Comparison of ENCODE assay signal across 8 cellular contexts in genomic region chr11:75342966-75343870, GRCh38. TPM values are rescaled to one million over a fixed set of nuclear protein-coding genes. Genes with fewer than 3 reads are reported as not detected.
A peak's percentile ranks its signal among the peaks of the same experiment; 100 is the strongest.
DNase-seq lines count a peak whose midpoint lies in the region; ATAC-seq and TF ChIP-seq lines count a peak whose summit lies in the region.

No MANE protein-coding gene starts in this region.

- H2BK20ac ChIP-seq in IMR-90 (ENCODE audit: low read depth, low read length) = no peak overlapping the region

- H3K4me2 ChIP-seq in BLaER1 = peak overlapping the region; percentile 93
- no peak overlapping the region for H3K4me2 ChIP-seq in IMR-90 (ENCODE audit: low read depth, low read length)

- peak overlapping the region; percentile 25 for H2AFZ ChIP-seq in IMR-90 (replicated peaks; ENCODE audit: low read length, poor library complexity)

- peak overlapping the region; percentile 96 for H3K27ac ChIP-seq in BLaER1
- no peak overlapping the region for H3K27ac ChIP-seq in IMR-90 (ENCODE audit: insufficient read depth, low read length)
- H3K27ac ChIP-seq in WERI-Rb-1 = peak overlapping the region; percentile 68
- H3K27ac ChIP-seq in right lobe of liver = peak overlapping the region; percentile 41 to 88 (median 77)

- H3K27me3 ChIP-seq in BLaER1 = no peaks in the 10 kb centered on the region
- no peaks in the 10 kb centered on the region for H3K27me3 ChIP-seq in IMR-90 (ENCODE audit: control insufficient read depth, insufficient read depth, low read length)
- H3K27me3 ChIP-seq in WERI-Rb-1 (ENCODE audit: insufficient read depth, low read depth, severe bottlenecking) = no peaks in the 10 kb centered on the region
- no peaks in the 10 kb centered on the region for H3K27me3 ChIP-seq in right lobe of liver

- ATAC-seq in IMR-90 (ENCODE audit: low read depth) = no peak
- peak; percentile 59 to 75 (median 72) for ATAC-seq in right lobe of liver
- ATAC-seq in GM19328 (IDR thresholded peaks at IDR 0.05; ENCODE audit: unreplicated experiment) = no peak
- no peak for ATAC-seq in GM18511 (IDR thresholded peaks at IDR 0.05; ENCODE audit: unreplicated experiment)
- ATAC-seq in HG02981 (IDR thresholded peaks at IDR 0.05; ENCODE audit: unreplicated experiment) = no peak

- no TSS peak for BruUV-seq in IMR-90 (replicated peaks; lab: Mats Ljungman, UMichigan)

- H3K9ac ChIP-seq in BLaER1 = peak overlapping the region; percentile 59; the same call in 1 of the 2 replicates
- H3K9ac ChIP-seq in IMR-90 (ENCODE audit: low read depth, low read length) = no peak overlapping the region

- CTCF ChIA-PET in IMR-90 (lab: Yijun Ruan, JAX) = interaction anchor here (3.3 kb wide), 1 partner anchor 13 kb away, joined by 13 read pairs; no protein-coding TSS in a partner anchor

- TF ChIP-seq POLR2A in IMR-90 (IDR thresholded peaks at IDR 0.05; ENCODE audit: low read depth, low read length) (no peak), right lobe of liver (IDR thresholded peaks at IDR 0.05) (no peak)

- H3K4me1 ChIP-seq in BLaER1 (peaks cover 99% of the 10 kb centered on the region), IMR-90 (ENCODE audit: control insufficient read depth, insufficient read depth, low read length) (peaks cover 50% of the 10 kb centered on the region), right lobe of liver (peaks cover 2 to 84% (median 38%) of the 10 kb centered on the region in 4 donors)

- in situ Hi-C loops in IMR-90 (cut with MboI; ENCODE audit: low sequenced_read_pairs) = no loop called here

- H3K9me3 ChIP-seq in BLaER1 = no peaks in the 10 kb centered on the region
- no peaks in the 10 kb centered on the region for H3K9me3 ChIP-seq in IMR-90 (ENCODE audit: control insufficient read depth, insufficient read depth, low read length)
- no peaks in the 10 kb centered on the region for H3K9me3 ChIP-seq in WERI-Rb-1 (ENCODE audit: severe bottlenecking)
- no peaks in the 10 kb centered on the region for H3K9me3 ChIP-seq in right lobe of liver

- no peak overlapping the region for H3K56ac ChIP-seq in IMR-90 (ENCODE audit: extremely low read depth, insufficient read depth, low read length)

- H4K20me1 ChIP-seq in BLaER1 (peaks cover 6% of the 10 kb centered on the region; the same call in 1 of the 2 replicates), IMR-90 (ENCODE audit: insufficient read depth, low read length) (peaks cover 13% of the 10 kb centered on the region)

- no peak overlapping the region for H4K8ac ChIP-seq in IMR-90 (ENCODE audit: low read depth in 2 of 2, low read length in 2 of 2)

- H3K4me3 ChIP-seq in BLaER1 (peak overlapping the region; percentile 51; the same call in 1 of the 2 replicates), IMR-90 (ENCODE audit: insufficient read depth, low read depth, low read length) (no peak overlapping the region), WERI-Rb-1 (ENCODE audit: low read depth, low read length) (no peak overlapping the region), right lobe of liver (peak overlapping the region in 1 of 3 donors; percentile 37)

- POLR2A ChIA-PET in IMR-90 (lab: Charles Lee; ENCODE audit: unreplicated experiment) = no interaction called here

- H4K5ac ChIP-seq in IMR-90 (ENCODE audit: low read depth, low read length) = no peak overlapping the region

- no peak overlapping the region for H2AK5ac ChIP-seq in IMR-90 (ENCODE audit: low read depth, low read length)

- no peak overlapping the region for H3K18ac ChIP-seq in IMR-90 (ENCODE audit: low read depth, low read length)

- no peak overlapping the region for H2BK120ac ChIP-seq in IMR-90 (ENCODE audit: low read depth, low read length)

- no peak for TF ChIP-seq RAD21 in IMR-90 (IDR thresholded peaks at IDR 0.05; ENCODE audit: low read length)

- H2BK15ac ChIP-seq in IMR-90 (ENCODE audit: low read depth, low read length) = no peak overlapping the region

- H3K4ac ChIP-seq in IMR-90 (ENCODE audit: low read depth, low read length) = no peak overlapping the region

- peaks cover 0 to 13% of the 10 kb centered on the region in 2 experiments; a peak in 2 of 4 replicates for H3K79me1 ChIP-seq in IMR-90 (ENCODE audit: low read depth in 1 of 2, low read length in 2 of 2)

- H3K36me3 ChIP-seq in BLaER1 (0 out of 2 replicates have a peak, but pooled peaks cover 13% of the 10 kb centered on the region), IMR-90 (ENCODE audit: control insufficient read depth, insufficient read depth, low read length) (no peaks in the 10 kb centered on the region), WERI-Rb-1 (peaks cover 3% of the 10 kb centered on the region), right lobe of liver (no peaks in the 10 kb centered on the region)

- no peak overlapping the region; the same call in 1 of the 2 replicates for H4K91ac ChIP-seq in IMR-90 (ENCODE audit: insufficient read depth, low read depth, low read length)

- no peak overlapping the region for H3K14ac ChIP-seq in IMR-90 (replicated peaks; ENCODE audit: low read depth, low read length)

- no peak overlapping the region for H2BK5ac ChIP-seq in IMR-90 (ENCODE audit: low read depth, low read length, poor library complexity, severe bottlenecking)

- TF ChIP-seq CTCF in IMR-90 (conservative IDR thresholded peaks at IDR 0.05; ENCODE audit: low read depth, low read length) (no peak), WERI-Rb-1 (IDR thresholded peaks at IDR 0.05; ENCODE audit: low read depth, low read length) (no peak), right lobe of liver (IDR thresholded peaks at IDR 0.05) (no peak)

- DNase-seq in IMR-90 = peak; percentile 65
- peak; percentile 82 for DNase-seq in WERI-Rb-1
- peak in 2 of 3 donors; percentile 73 to 91 for DNase-seq in right lobe of liver
- DNase-seq in stimulated activated CD4-positive, alpha-beta T cell treated with anti-CD3 and anti-CD28 coated beads, Interleukin-1b, Interleukin-23, amount 100 ng/mL, for 48 hours = no peak

- WGBS in IMR-90 (ENCODE audit: extremely low coverage in 2 of 2, insufficient read length in 1 of 2), 2 experiments = 40% methylated on average over 3 of the region's 12 CpGs; no CpG with 5 or more reads in 1 of the 2 experiments
- WGBS in right lobe of liver (ENCODE audit: insufficient coverage, low coverage, low lambda C conversion rate, missing lambda C conversion rate) = 15% methylated on average over 8 of the region's 12 CpGs

- no peak overlapping the region for H3K23ac ChIP-seq in IMR-90 (ENCODE audit: low read depth, low read length)

- dilution Hi-C loops in IMR-90 (cut with HindIII; ENCODE audit: low sequenced_read_pairs, unreplicated experiment) = no loop called here

- H2AK9ac ChIP-seq in IMR-90 (replicated peaks; ENCODE audit: low read depth, low read length, poor library complexity) = no peak overlapping the region

- intact Hi-C loops in IMR-90 (cut with micrococcal nuclease) = no loop called here
- intact Hi-C loops in right lobe of liver (cut with DNase I) = no loop called here

- peaks cover 32% of the 10 kb centered on the region for H3K9me1 ChIP-seq in IMR-90 (ENCODE audit: insufficient read depth, low read length)

TF ChIP-seq in IMR-90, 13 proteins besides CTCF, POLR2A, EP300 and RAD21:
- TF ChIP-seq NFE2L2 (IDR thresholded peaks at IDR 0.05; ENCODE audit: low read depth, low read length) = no peak
- TF ChIP-seq SMC3 (IDR thresholded peaks at IDR 0.05; ENCODE audit: low read depth, low read length) = no peak
- no peak for TF ChIP-seq FOS (IDR thresholded peaks at IDR 0.05; ENCODE audit: low read depth, low read length)
- TF ChIP-seq RCOR1 (IDR thresholded peaks at IDR 0.05; ENCODE audit: insufficient replicate concordance, low read length) = no peak
- TF ChIP-seq CHD1 (IDR thresholded peaks at IDR 0.05; ENCODE audit: low read depth, low read length) = no peak
- no peak for TF ChIP-seq BHLHE40 (IDR thresholded peaks at IDR 0.05; ENCODE audit: low read depth, low read length)
- no peak for TF ChIP-seq ELK1 (IDR thresholded peaks at IDR 0.05; ENCODE audit: borderline replicate concordance, low read depth, low read length)
- TF ChIP-seq MAFK (IDR thresholded peaks at IDR 0.05; ENCODE audit: low read depth, low read length) = no peak
- TF ChIP-seq RFX5 (IDR thresholded peaks at IDR 0.05; ENCODE audit: low read depth, low read length) = no peak
- no peak for TF ChIP-seq CEBPB (IDR thresholded peaks at IDR 0.05; ENCODE audit: low read depth, low read length)
- no peak for TF ChIP-seq MAZ (IDR thresholded peaks at IDR 0.05; ENCODE audit: borderline replicate concordance, low read depth, low read length)
- no peak for TF ChIP-seq USF2 (IDR thresholded peaks at IDR 0.05; ENCODE audit: low read depth, low read length)
- no peak for TF ChIP-seq MXI1 (IDR thresholded peaks at IDR 0.05; ENCODE audit: borderline replicate concordance, low read depth, low read length)
TF ChIP-seq in IMR-90: peak in this region for 0.

RNA-seq across cellular contexts. Expression of gene ARRB1, which starts 8.2 kb away (rescaled TPM):
- 13.1 and 17.4 TPM in 2 replicates for total RNA-seq in IMR-90 (2012; rRNA removed)
- polyA plus RNA-seq in IMR-90 (2012; rRNA removed) = 11.0 and 11.4 TPM in 2 replicates
- 11.9 and 16.6 TPM in 2 replicates for polyA plus RNA-seq in IMR-90 (2012; cell fraction: cytosol; rRNA removed)
- polyA plus RNA-seq in IMR-90 (2012; cell fraction: nucleus; rRNA removed; ENCODE audit: low replicate concordance) = 9.6 and 12.8 TPM in 2 replicates
- 10 to 100 TPM in 5 of 6 experiments, 1 to 10 TPM in 1; 8.6 to 26.4 (median 24.5) TPM for total RNA-seq in right lobe of liver

RNA-seq across cellular contexts. Expression of gene RPS3, which starts 56.1 kb away (rescaled TPM):
- total RNA-seq in IMR-90 (2012; rRNA removed) (2,360 and 3,444 TPM in 2 replicates), right lobe of liver (100 to 1,000 TPM; 311 to 560 (median 447) TPM)
- 2,477 and 2,872 TPM in 2 replicates for polyA plus RNA-seq in IMR-90 (2012; rRNA removed)
- polyA plus RNA-seq in IMR-90 (2012; cell fraction: cytosol; rRNA removed) = 2,410 and 4,196 TPM in 2 replicates
- polyA plus RNA-seq in IMR-90 (2012; cell fraction: nucleus; rRNA removed; ENCODE audit: low replicate concordance) = 593 and 1,092 TPM in 2 replicates

Comparison
In these comparisons a context has a peak if more than half of its experiments do, and no peak if none do; other contexts are left out.
1. ATAC-seq: peak in right lobe of liver (4 of 4); none in IMR-90 (single experiment), GM19328 (single experiment), GM18511 (single experiment) and HG02981 (single experiment).